ENCODE assay signal across 1 cellular context in the genomic region with DNA sequence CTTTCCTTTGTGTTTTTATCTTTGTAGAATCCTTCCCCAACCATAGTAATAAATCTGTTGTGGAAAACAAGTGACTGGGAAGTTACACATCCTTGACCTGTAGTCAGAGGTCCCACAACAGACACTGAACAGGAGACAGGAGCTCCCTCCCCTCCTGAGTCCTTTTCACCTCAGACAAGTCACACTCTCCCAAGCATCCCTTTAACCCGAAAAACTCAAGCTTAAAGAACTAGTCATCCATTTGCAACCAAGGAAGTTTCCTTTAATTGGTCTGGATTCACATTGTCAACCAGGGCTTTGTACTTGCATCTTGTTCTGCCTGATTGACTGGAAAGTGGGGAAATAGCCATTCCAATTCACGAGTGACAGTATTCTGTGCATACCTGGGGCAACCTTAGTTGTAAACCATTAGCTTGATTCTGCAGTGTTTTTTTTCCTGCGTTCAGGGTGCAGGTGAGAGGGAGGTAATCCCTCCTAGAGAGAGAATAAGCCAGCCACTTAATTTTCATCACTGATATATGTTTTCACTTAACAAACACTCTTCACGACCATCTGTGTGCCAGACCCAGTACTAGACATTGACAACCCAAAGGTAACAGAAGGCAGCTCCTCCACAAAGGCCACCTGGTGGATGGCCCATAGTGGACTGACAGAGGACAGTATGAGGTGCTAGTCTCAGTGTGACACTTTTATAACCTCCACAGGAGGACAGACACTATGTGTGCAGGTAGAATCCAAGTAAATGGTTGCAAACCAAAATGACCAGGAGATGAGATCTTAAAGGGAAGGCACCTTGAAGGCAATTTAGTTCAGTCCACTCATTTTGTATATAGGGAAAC.
TF ChIP-seq lines count a peak whose summit lies in the region.

No MANE protein-coding gene starts in this region.

TF ChIP-seq in HepG2, 621 proteins besides CTCF, POLR2A, EP300 and RAD21:
- TF ChIP-seq KLF6 (CRISPR knock-in tag; IDR thresholded peaks at IDR 0.05) (no peak), ZNF749 (CRISPR knock-in tag; IDR thresholded peaks at IDR 0.05; ENCODE audit: borderline replicate concordance) (no peak), ZNF672 (CRISPR knock-in tag; IDR thresholded peaks at IDR 0.05) (no peak), MAFG (CRISPR knock-in tag; IDR thresholded peaks at IDR 0.05) (no peak), ZNF670 (CRISPR knock-in tag; IDR thresholded peaks at IDR 0.05; ENCODE audit: borderline replicate concordance) (peak; percentile 79; the same call in 1 of the 2 replicates), ZNF180 (CRISPR knock-in tag; IDR thresholded peaks at IDR 0.05; ENCODE audit: borderline replicate concordance, low read depth) (0 out of 2 replicates have a peak, but pooled peaks have one; percentile 42), ZBTB1 (CRISPR knock-in tag; IDR thresholded peaks at IDR 0.05; ENCODE audit: borderline replicate concordance) (no peak), ZNF629 (CRISPR knock-in tag; conservative IDR thresholded peaks at IDR 0.05) (no peak), EHMT2 (IDR thresholded peaks at IDR 0.05; ENCODE audit: borderline replicate concordance, low read depth, low read length) (peak; percentile 51; the same call in 1 of the 2 replicates), RARA (CRISPR knock-in tag; IDR thresholded peaks at IDR 0.05) (peak; percentile 31; the same call in 1 of the 2 replicates), ARNT (IDR thresholded peaks at IDR 0.05) (no peak), ZNF230 (CRISPR knock-in tag; IDR thresholded peaks at IDR 0.05) (no peak), SMC3 (IDR thresholded peaks at IDR 0.05; ENCODE audit: low read length) (peak; percentile 36; the same call in 1 of the 2 replicates), ZNF12 (CRISPR knock-in tag; IDR thresholded peaks at IDR 0.05) (0 out of 2 replicates have a peak, but pooled peaks have one; percentile 7), HOXA3 (CRISPR knock-in tag; IDR thresholded peaks at IDR 0.05) (0 out of 2 replicates have a peak, but pooled peaks have one; percentile 14), GPBP1L1 (CRISPR knock-in tag; IDR thresholded peaks at IDR 0.05) (no peak), ZFP37 (CRISPR knock-in tag; IDR thresholded peaks at IDR 0.05; ENCODE audit: borderline replicate concordance) (peak; percentile 39; the same call in 1 of the 2 replicates), ZNF773 (CRISPR knock-in tag; IDR thresholded peaks at IDR 0.05; ENCODE audit: borderline replicate concordance) (0 out of 2 replicates have a peak, but pooled peaks have one; percentile 24), TGIF2 (CRISPR knock-in tag; IDR thresholded peaks at IDR 0.05) (0 out of 2 replicates have a peak, but pooled peaks have one; percentile 14), TP53 (CRISPR knock-in tag; conservative IDR thresholded peaks at IDR 0.05) (peak; percentile 58; the same call in 1 of the 2 replicates), ZNF7 (CRISPR knock-in tag; IDR thresholded peaks at IDR 0.05) (peak; percentile 35; the same call in 1 of the 2 replicates), ZNF3 (CRISPR knock-in tag; IDR thresholded peaks at IDR 0.05) (peak; percentile 56; the same call in 1 of the 2 replicates), CBFB (CRISPR knock-in tag; IDR thresholded peaks at IDR 0.05) (no peak), ASH2L (IDR thresholded peaks at IDR 0.05; ENCODE audit: insufficient read length, low read depth, low read length) (peak; percentile 58), TFDP2 (CRISPR knock-in tag; IDR thresholded peaks at IDR 0.05) (no peak), ZNF652 (CRISPR knock-in tag; IDR thresholded peaks at IDR 0.05; ENCODE audit: borderline replicate concordance, low read depth) (0 out of 2 replicates have a peak, but pooled peaks have one; percentile 37), ZKSCAN5 (CRISPR knock-in tag; IDR thresholded peaks at IDR 0.05) (no peak), ZNF800 (CRISPR knock-in tag; IDR thresholded peaks at IDR 0.05) (no peak), CBX5 (CRISPR knock-in tag; IDR thresholded peaks at IDR 0.05; ENCODE audit: borderline replicate concordance) (no peak), ZNF496 (CRISPR knock-in tag; IDR thresholded peaks at IDR 0.05; ENCODE audit: insufficient replicate concordance) (no peak), TEAD2 (CRISPR knock-in tag; IDR thresholded peaks at IDR 0.05) (0 out of 2 replicates have a peak, but pooled peaks have one; percentile 69), RXRB (CRISPR knock-in tag; IDR thresholded peaks at IDR 0.05; ENCODE audit: borderline replicate concordance) (no peak), GABPA (IDR thresholded peaks at IDR 0.05; ENCODE audit: low read depth, low read length) (no peak), GABPA (CRISPR knock-in tag; IDR thresholded peaks at IDR 0.05; ENCODE audit: low read depth) (no peak)
- TF ChIP-seq, protein P1, sequence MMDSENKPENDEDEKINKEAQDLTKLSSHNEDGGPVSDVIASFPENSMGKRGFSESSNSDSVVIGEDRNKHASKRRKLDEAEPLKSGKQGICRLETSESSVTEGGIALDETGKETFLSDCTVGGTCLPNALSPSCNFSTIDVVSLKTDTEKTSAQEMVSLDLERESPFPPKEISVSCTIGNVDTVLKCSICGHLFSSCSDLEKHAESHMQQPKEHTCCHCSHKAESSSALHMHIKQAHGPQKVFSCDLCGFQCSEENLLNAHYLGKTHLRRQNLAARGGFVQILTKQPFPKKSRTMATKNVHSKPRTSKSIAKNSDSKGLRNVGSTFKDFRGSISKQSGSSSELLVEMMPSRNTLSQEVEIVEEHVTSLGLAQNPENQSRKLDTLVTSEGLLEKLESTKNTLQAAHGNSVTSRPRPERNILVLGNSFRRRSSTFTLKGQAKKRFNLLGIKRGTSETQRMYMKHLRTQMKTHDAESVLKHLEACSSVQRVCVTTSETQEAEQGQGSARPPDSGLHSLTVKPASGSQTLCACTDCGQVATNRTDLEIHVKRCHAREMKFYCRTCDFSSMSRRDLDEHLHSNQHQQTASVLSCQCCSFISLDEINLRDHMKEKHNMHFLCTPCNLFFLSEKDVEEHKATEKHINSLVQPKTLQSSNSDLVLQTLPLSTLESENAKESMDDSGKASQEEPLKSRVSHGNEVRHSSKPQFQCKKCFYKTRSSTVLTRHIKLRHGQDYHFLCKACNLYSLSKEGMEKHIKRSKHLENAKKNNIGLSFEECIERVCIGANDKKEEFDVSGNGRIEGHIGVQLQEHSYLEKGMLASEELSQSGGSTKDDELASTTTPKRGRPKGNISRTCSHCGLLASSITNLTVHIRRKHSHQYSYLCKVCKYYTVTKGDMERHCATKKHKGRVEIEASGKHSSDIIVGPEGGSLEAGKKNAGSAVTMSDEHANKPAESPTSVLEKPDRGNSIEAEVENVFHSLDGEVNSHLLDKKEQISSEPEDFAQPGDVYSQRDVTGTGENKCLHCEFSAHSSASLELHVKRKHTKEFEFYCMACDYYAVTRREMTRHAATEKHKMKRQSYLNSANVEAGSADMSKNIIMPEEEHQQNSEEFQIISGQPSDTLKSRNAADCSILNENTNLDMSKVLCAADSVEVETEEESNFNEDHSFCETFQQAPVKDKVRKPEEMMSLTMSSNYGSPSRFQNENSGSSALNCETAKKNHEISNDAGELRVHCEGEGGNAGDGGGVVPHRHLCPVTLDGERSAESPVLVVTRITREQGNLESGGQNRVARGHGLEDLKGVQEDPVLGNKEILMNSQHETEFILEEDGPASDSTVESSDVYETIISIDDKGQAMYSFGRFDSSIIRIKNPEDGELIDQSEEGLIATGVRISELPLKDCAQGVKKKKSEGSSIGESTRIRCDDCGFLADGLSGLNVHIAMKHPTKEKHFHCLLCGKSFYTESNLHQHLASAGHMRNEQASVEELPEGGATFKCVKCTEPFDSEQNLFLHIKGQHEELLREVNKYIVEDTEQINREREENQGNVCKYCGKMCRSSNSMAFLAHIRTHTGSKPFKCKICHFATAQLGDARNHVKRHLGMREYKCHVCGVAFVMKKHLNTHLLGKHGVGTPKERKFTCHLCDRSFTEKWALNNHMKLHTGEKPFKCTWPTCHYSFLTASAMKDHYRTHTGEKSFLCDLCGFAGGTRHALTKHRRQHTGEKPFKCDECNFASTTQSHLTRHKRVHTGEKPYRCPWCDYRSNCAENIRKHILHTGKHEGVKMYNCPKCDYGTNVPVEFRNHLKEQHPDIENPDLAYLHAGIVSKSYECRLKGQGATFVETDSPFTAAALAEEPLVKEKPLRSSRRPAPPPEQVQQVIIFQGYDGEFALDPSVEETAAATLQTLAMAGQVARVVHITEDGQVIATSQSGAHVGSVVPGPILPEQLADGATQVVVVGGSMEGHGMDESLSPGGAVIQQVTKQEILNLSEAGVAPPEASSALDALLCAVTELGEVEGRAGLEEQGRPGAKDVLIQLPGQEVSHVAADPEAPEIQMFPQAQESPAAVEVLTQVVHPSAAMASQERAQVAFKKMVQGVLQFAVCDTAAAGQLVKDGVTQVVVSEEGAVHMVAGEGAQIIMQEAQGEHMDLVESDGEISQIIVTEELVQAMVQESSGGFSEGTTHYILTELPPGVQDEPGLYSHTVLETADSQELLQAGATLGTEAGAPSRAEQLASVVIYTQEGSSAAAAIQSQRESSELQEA (CRISPR knock-in tag; IDR thresholded peaks at IDR 0.05; ENCODE audit: not compliant biosample characterization) = no peak
- TF ChIP-seq, protein P2, sequence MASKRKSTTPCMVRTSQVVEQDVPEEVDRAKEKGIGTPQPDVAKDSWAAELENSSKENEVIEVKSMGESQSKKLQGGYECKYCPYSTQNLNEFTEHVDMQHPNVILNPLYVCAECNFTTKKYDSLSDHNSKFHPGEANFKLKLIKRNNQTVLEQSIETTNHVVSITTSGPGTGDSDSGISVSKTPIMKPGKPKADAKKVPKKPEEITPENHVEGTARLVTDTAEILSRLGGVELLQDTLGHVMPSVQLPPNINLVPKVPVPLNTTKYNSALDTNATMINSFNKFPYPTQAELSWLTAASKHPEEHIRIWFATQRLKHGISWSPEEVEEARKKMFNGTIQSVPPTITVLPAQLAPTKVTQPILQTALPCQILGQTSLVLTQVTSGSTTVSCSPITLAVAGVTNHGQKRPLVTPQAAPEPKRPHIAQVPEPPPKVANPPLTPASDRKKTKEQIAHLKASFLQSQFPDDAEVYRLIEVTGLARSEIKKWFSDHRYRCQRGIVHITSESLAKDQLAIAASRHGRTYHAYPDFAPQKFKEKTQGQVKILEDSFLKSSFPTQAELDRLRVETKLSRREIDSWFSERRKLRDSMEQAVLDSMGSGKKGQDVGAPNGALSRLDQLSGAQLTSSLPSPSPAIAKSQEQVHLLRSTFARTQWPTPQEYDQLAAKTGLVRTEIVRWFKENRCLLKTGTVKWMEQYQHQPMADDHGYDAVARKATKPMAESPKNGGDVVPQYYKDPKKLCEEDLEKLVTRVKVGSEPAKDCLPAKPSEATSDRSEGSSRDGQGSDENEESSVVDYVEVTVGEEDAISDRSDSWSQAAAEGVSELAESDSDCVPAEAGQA (IDR thresholded peaks at IDR 0.05; ENCODE audit: low read depth) = no peak
- TF ChIP-seq, protein P2 (CRISPR knock-in tag; IDR thresholded peaks at IDR 0.05; ENCODE audit: borderline replicate concordance) = no peak
